ENCODE assay signal across 1 cellular context in the genomic region with DNA sequence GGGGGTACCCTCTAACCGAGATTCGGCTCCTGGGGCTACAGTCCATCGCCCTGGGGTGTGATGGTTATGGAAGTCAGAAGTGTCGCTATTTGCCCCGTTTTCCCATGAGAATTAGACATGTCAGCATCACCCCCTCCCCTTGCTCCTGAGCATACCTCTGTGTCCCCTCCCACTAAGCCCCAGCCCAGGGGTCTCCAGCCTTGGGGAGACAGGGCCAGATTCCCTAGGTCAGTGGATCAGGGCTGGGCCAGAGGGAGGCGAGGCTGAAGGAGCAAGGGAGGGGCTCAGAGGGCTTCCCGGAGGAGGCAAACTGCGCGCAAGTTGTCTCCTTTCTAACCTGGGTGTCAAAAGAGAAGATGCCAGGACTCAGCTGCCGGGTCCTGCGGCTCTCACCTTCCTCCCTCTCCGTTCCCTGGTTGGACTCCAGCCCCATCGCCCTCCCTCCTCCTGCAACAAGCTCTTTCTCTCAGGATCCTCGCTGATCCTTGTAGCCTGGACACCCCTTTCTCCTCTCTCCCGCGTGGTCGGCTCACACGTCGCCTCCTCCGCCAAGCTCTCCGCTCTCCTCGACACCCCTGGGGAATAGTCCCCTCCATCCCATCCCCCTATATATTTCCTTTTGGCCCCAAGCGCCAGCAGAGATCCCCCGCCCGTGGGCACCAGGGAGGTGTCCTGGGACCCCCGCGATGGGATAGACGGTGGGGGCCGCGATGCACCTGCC.
TF ChIP-seq lines count a peak whose summit lies in the region.

No MANE protein-coding gene starts in this region.

TF ChIP-seq in H1, 55 proteins besides CTCF, POLR2A, EP300 and RAD21:
- TF ChIP-seq CTBP2 (IDR thresholded peaks at IDR 0.05; ENCODE audit: borderline replicate concordance, insufficient read depth, insufficient read length, low read length) (peak; percentile 14), NRF1 (IDR thresholded peaks at IDR 0.05; ENCODE audit: low read depth, low read length) (no peak), JUN (IDR thresholded peaks at IDR 0.05; ENCODE audit: low read depth, low read length) (no peak), CHD1 (IDR thresholded peaks at IDR 0.05; ENCODE audit: low read depth, low read length) (no peak), ASH2L (IDR thresholded peaks at IDR 0.05; ENCODE audit: low read length) (no peak), BCL11A (IDR thresholded peaks at IDR 0.05; ENCODE audit: low read depth in 2 of 2, low read length in 2 of 2) (no peak), KDM1A (IDR thresholded peaks at IDR 0.05; ENCODE audit: borderline replicate concordance, low read length) (no peak), ZNF274 (IDR thresholded peaks at IDR 0.05; ENCODE audit: borderline replicate concordance, extremely low read depth, low read length) (no peak), JUND (IDR thresholded peaks at IDR 0.05; ENCODE audit: low read length) (no peak), SUZ12 (IDR thresholded peaks at IDR 0.05; ENCODE audit: low read length) (peak; percentile 76; the same call in 1 of the 2 replicates), E2F6 (IDR thresholded peaks at IDR 0.05) (no peak), RNF2 (IDR thresholded peaks at IDR 0.05; ENCODE audit: borderline replicate concordance, low read depth, low read length, missing control alignments, poor library complexity, severe bottlenecking) (no peak), GTF2F1 (IDR thresholded peaks at IDR 0.05; ENCODE audit: borderline replicate concordance, low read depth, low read length) (no peak), CREB1 (IDR thresholded peaks at IDR 0.05) (no peak)
